28 cellular contexts compared by ENCODE assay signal in genomic region chr2:153152036-153152435, GRCh38.
"Had no signal": no experiment of that assay in that cellular context is flagged by ENCODE, and none has a peak within 500 bp of the region (broad histone marks: within the 10 kb centered on the region; RNA-seq: fewer than 3 reads in every experiment).

No MANE protein-coding gene starts in this region.

- H3K27me3 ChIP-seq: neural progenitor cell, ovary, spleen, suprapubic skin, testis, tibial artery, transverse colon, upper lobe of right lung, uterus had no signal

- H3K9me3 ChIP-seq: ovary, suprapubic skin, testis, transverse colon, upper lobe of right lung, uterus had no signal

- H3K4me3 ChIP-seq: neural progenitor cell, ovary, psoas muscle, skin epidermis, smooth muscle cell, spleen, suprapubic skin, testis, tibial artery, transverse colon, upper lobe of right lung, uterus had no signal

- DNase-seq: natural killer cell; occipital lobe; ovary; posterior cingulate gyrus; psoas muscle; right cardiac atrium; spleen; stimulated activated CD4-positive, alpha-beta T cell treated with anti-CD3 and anti-CD28 coated beads, Interleukin-12 subunit alpha, Interleukin-12 subunit beta, amount 100 ng/mL, for 4 hours; stimulated activated CD4-positive, alpha-beta T cell treated with anti-CD3 and anti-CD28 coated beads, Interleukin-1b, Interleukin-23, amount 100 ng/mL, for 48 hours; stimulated activated CD4-positive, alpha-beta T cell treated with anti-CD3 and anti-CD28 coated beads, Interleukin-4, amount 100 ng/mL, for 1 hour; stimulated activated CD4-positive, alpha-beta T cell treated with anti-CD3 and anti-CD28 coated beads, Interleukin-4, amount 100 ng/mL, for 4 hours; stimulated activated CD8-positive, alpha-beta memory T cell treated with anti-CD3 and anti-CD28 coated beads, Interleukin-4, amount 100 ng/mL, for 48 hours; stimulated activated naive CD4-positive, alpha-beta T cell; stimulated activated naive CD8-positive, alpha-beta T cell treated with anti-CD3 and anti-CD28 coated beads, Interleukin-15, amount 100 ng/mL, for 72 hours; stimulated activated naive CD8-positive, alpha-beta T cell treated with anti-CD3 and anti-CD28 coated beads, Interleukin-15, Interleukin-2, amounts not matched to agents 100 U/mL and 50 U/mL, for 24 hours; substantia nigra; testis; tibial artery; transverse colon; upper lobe of right lung; uterus had no signal

- H3K4me1 ChIP-seq: neural progenitor cell, parathyroid adenoma, psoas muscle, spleen, suprapubic skin, testis, tibial artery, upper lobe of right lung, uterus had no signal

- H2AFZ ChIP-seq: neural progenitor cell, parathyroid adenoma had no signal

- H3K9ac ChIP-seq: neural progenitor cell, parathyroid adenoma had no signal

- ATAC-seq: natural killer cell; psoas muscle; right cardiac atrium; sciatic nerve; stimulated activated memory B cell treated with anti-CD40 and anti-IgM and Interleukin-4, amounts not matched to agents 10 μg/mL and 1 μg/mL and 100 μg/mL, for 72 hours; stimulated activated naive CD8-positive, alpha-beta T cell treated with anti-CD3 and anti-CD28 coated beads, Interleukin-15, amount 100 ng/mL, for 72 hours; stimulated activated naive CD8-positive, alpha-beta T cell treated with anti-CD3 and anti-CD28 coated beads, Interleukin-15, Interleukin-2, amounts not matched to agents 100 U/mL and 50 U/mL, for 24 hours; upper lobe of right lung had no signal

- H3K27ac ChIP-seq: neural progenitor cell, ovary, parathyroid adenoma, psoas muscle, skin epidermis, spleen, suprapubic skin, testis, tibial artery, transverse colon, upper lobe of right lung, uterus had no signal

- H3K36me3 ChIP-seq: neural progenitor cell, ovary, spleen, suprapubic skin, tibial artery, transverse colon, upper lobe of right lung, uterus had no signal

- H3K79me2 ChIP-seq: parathyroid adenoma had no signal

- H3K4me2 ChIP-seq: neural progenitor cell, smooth muscle cell had no signal
